Comparison of ENCODE assay signal across 10 cellular contexts in the genomic region with DNA sequence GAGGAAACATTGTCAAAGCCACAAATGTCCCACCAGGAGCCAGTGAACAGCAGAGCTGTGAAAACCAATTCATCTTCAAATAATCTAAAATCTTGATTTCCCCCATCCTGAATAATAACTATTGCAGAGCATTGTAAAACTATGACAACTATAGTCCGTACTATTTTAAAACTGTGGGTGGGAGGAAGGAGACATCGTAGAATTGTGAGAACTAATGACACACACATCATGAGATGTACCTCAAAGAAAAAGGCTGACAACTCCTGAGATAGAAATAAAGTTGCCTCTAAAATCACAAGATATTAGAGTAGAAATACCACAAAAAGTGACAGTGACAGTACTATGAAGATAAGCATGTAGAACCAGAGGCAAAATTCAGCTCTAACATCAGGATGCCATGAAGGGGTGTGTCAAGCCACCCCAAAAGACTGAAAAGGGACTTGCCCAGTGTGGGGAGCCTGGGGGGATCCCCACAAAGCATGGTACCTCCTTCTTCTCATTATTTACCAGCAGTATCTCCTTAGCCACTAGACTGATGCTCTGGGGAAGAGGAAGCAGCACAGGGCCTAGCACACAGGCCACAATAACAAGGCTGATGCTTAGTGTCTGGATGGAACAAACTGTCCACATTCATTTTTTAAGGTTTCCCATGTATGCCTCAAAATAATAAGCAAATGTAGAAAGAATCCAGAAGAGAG. TPM values are rescaled to one million over a fixed set of nuclear protein-coding genes. Genes with fewer than 3 reads are reported as not detected.
DNase-seq lines count a peak whose midpoint lies in the region; ATAC-seq lines count a peak whose summit lies in the region.
"Had no signal": no experiment of that assay in that cellular context is flagged by ENCODE, and none has a peak within 500 bp of the region (broad histone marks: within the 10 kb centered on the region; RNA-seq: fewer than 3 reads in every experiment).

No MANE protein-coding gene starts in this region.

- H3K27me3 Mint-ChIP-seq in immature natural killer cell (ENCODE audit: low read depth in 3 of 3): peaks cover 0 to 2% (median 0%) of the 10 kb centered on the region in 3 donors

- H3K4me1 Mint-ChIP-seq in immature natural killer cell: peaks cover 20 to 78% of the 10 kb centered on the region in 2 donors

- peak in 2 of 3 donors; percentile 9 for DNase-seq in immature natural killer cell
- no peak for DNase-seq in NCI-H146 treated with DMSO at 0.1 percent for 48 hours (lab: John Stamatoyannopoulos, UW; ENCODE audit: unreplicated experiment)
- no peak for DNase-seq in NCI-H1105 treated with DMSO at 0.1 percent for 48 hours (lab: John Stamatoyannopoulos, UW)
- no peak for DNase-seq in kidney glomerular epithelial cell (lab: John Stamatoyannopoulos, UW)
- no peak for DNase-seq in activated CD4-positive, alpha-beta T cell treated with anti-CD3 and anti-CD28 coated beads for 4 hours
- DNase-seq: NCI-H146; stimulated activated CD4-positive, alpha-beta T cell treated with anti-CD3 and anti-CD28 coated beads, Interleukin-4, amount 100 ng/mL, for 24 hours had no signal

- no peaks in the 10 kb centered on the region for H3K36me3 Mint-ChIP-seq in immature natural killer cell

- H3K9me3 Mint-ChIP-seq in immature natural killer cell: no peaks in the 10 kb centered on the region

- H3K4me3 Mint-ChIP-seq in immature natural killer cell: no peak overlapping the region

- peak; percentile 47 for ATAC-seq in GM18508 (IDR thresholded peaks at IDR 0.05; ENCODE audit: insufficient read depth, unreplicated experiment)
- ATAC-seq in GM21367 (IDR thresholded peaks at IDR 0.05; ENCODE audit: unreplicated experiment): peak; percentile 76
- peak; percentile 75 for ATAC-seq in HG03175 (IDR thresholded peaks at IDR 0.05; ENCODE audit: unreplicated experiment)

- peak overlapping the region in 5 of 6 donors; percentile 44 to 73 (median 51) for H3K27ac Mint-ChIP-seq in immature natural killer cell

RNA-seq across cellular contexts. Expression of a gene that starts 13.4 kb away (rescaled TPM):
- 10 to 100 TPM in 1 of 3 donors, 1 to 10 TPM in 2; 6.1 to 11.2 (median 7.0) TPM for polyA plus RNA-seq in immature natural killer cell

RNA-seq across cellular contexts. Expression of a gene that starts 31.6 kb away (rescaled TPM):
- polyA plus RNA-seq in immature natural killer cell: not detected

RNA-seq across cellular contexts. Expression of a gene that starts 44.8 kb away (rescaled TPM):
- not detected for polyA plus RNA-seq in immature natural killer cell

RNA-seq across cellular contexts. Expression of a gene that starts 45.9 kb away (rescaled TPM):
- 1 to 10 TPM; 3.5 to 7.0 (median 5.5) TPM for polyA plus RNA-seq in immature natural killer cell

RNA-seq across cellular contexts. Expression of a gene that starts 57.3 kb away (rescaled TPM):
- polyA plus RNA-seq in immature natural killer cell: 100 to 1,000 TPM in 1 of 3 donors, 10 to 100 TPM in 2; 60.3 to 129 (median 94.2) TPM

Comparison
In these comparisons a context has a peak if more than half of its experiments do, and no peak if none do; other contexts are left out.
1. DNase-seq: peak in immature natural killer cell (2 of 3); none in NCI-H146 treated with DMSO at 0.1 percent for 48 hours (single experiment), NCI-H1105 treated with DMSO at 0.1 percent for 48 hours (single experiment), kidney glomerular epithelial cell (single experiment) and activated CD4-positive, alpha-beta T cell treated with anti-CD3 and anti-CD28 coated beads for 4 hours (0 of 2).
2. Peak in every context shown above with its lines, with median percentiles within 50 percentile points of each other: ATAC-seq.